ENCODE assay signal across 8 cellular contexts in genomic region chr10:27153855-27154198, GRCh38. TPM values are rescaled to one million over a fixed set of nuclear protein-coding genes. Genes with fewer than 3 reads are reported as not detected.
A peak's percentile ranks its signal among the peaks of the same experiment; 100 is the strongest.
DNase-seq lines count a peak whose midpoint lies in the region; ATAC-seq and TF ChIP-seq lines count a peak whose summit lies in the region.

No MANE protein-coding gene starts in this region.

- no peak for DNase-seq in activated T-cell treated with anti-CD3 and anti-CD28 coated beads, Interleukin-2, amount 50 U/mL, for 72 hours
- no peak for DNase-seq in activated T-cell treated with anti-CD3 and anti-CD28 coated beads for 4 hours
- peak; percentile 26 for DNase-seq in RPMI7951 (ENCODE audit: low read depth)
- no peak for DNase-seq in endodermal cell
- DNase-seq in myocyte (ENCODE audit: low read depth): peak; percentile 31
- DNase-seq in aorta: no peak
- no peak for DNase-seq in ecto neural progenitor cell (ENCODE audit: low spot score)

- H3K9me3 Mint-ChIP-seq in activated T-cell treated with anti-CD3 and anti-CD28 coated beads, Interleukin-2, amount 50 U/mL, for 72 hours: no peaks in the 10 kb centered on the region
- H3K9me3 Mint-ChIP-seq in endodermal cell: no peaks in the 10 kb centered on the region

- peak overlapping the region; percentile 95 to 98 for H3K4me3 Mint-ChIP-seq in activated T-cell treated with anti-CD3 and anti-CD28 coated beads, Interleukin-2, amount 50 U/mL, for 72 hours
- H3K4me3 Mint-ChIP-seq in endodermal cell: peak overlapping the region; percentile 100

- H3K27me3 ChIP-seq in endodermal cell (ENCODE audit: control insufficient read depth, insufficient read depth, low read length, poor library complexity, severe bottlenecking) (no peaks in the 10 kb centered on the region), aorta (ENCODE audit: control insufficient read depth in 1 of 2, insufficient read depth in 2 of 2, low read length in 1 of 2) (no peaks in the 10 kb centered on the region)

- H3K9ac ChIP-seq in endodermal cell (ENCODE audit: extremely low read depth, low read length, poor library complexity, severe bottlenecking): peak overlapping the region; percentile 97

- H3K4me3 ChIP-seq in endodermal cell (ENCODE audit: low read length): peak overlapping the region; percentile 98
- peak overlapping the region; percentile 87 to 95 for H3K4me3 ChIP-seq in aorta (ENCODE audit: low read length in 2 of 2)

- no peak for TF ChIP-seq CTCF in endodermal cell (conservative IDR thresholded peaks at IDR 0.05)

- 0% methylated on average over 14 to 19 of the region's 19 CpGs for WGBS in endodermal cell (ENCODE audit: insufficient coverage in 1 of 2, insufficient read length in 1 of 2), 2 experiments
- 0% methylated on average over 19 of the region's 19 CpGs for WGBS in aorta, 2 donors

- H3K27me3 Mint-ChIP-seq in activated T-cell treated with anti-CD3 and anti-CD28 coated beads, Interleukin-2, amount 50 U/mL, for 72 hours (ENCODE audit: low read depth): no peaks in the 10 kb centered on the region
- no peaks in the 10 kb centered on the region for H3K27me3 Mint-ChIP-seq in endodermal cell (ENCODE audit: insufficient read depth)

- H3K4me1 ChIP-seq in endodermal cell (ENCODE audit: control insufficient read depth, insufficient read depth, low read length) (no peaks in the 10 kb centered on the region), aorta (ENCODE audit: control insufficient read depth in 1 of 2, insufficient read depth in 2 of 2, low read length in 2 of 2) (peaks cover 0 to 6% of the 10 kb centered on the region in 2 donors)

- intact Hi-C loops in aorta (cut with DNase I): loop anchor here in 1 of 2 donors (1.0 kb wide), 1 partner anchor 88 kb away; no protein-coding TSS in a partner anchor

- H3K36me3 ChIP-seq in endodermal cell (ENCODE audit: control insufficient read depth, insufficient read depth, low read length): peaks cover 25% of the 10 kb centered on the region
- peaks cover 0 to 1% of the 10 kb centered on the region in 2 donors for H3K36me3 ChIP-seq in aorta (ENCODE audit: control insufficient read depth in 1 of 2, insufficient read depth in 2 of 2, low read length in 1 of 2)

- H3K36me3 Mint-ChIP-seq in activated T-cell treated with anti-CD3 and anti-CD28 coated beads, Interleukin-2, amount 50 U/mL, for 72 hours (ENCODE audit: insufficient read depth in 2 of 2): peaks cover 27 to 49% of the 10 kb centered on the region in 2 donors
- H3K36me3 Mint-ChIP-seq in endodermal cell (ENCODE audit: low read depth): peaks cover 35% of the 10 kb centered on the region

- peak overlapping the region; percentile 96 for H3K27ac ChIP-seq in endodermal cell (ENCODE audit: low read depth, low read length)
- peak overlapping the region; percentile 48 to 59 for H3K27ac ChIP-seq in aorta (ENCODE audit: low read depth in 1 of 2, low read length in 2 of 2)

- peak overlapping the region; percentile 100 for H3K27ac Mint-ChIP-seq in activated T-cell treated with anti-CD3 and anti-CD28 coated beads, Interleukin-2, amount 50 U/mL, for 72 hours
- H3K27ac Mint-ChIP-seq in endodermal cell: peak overlapping the region; percentile 100

- peak; percentile 5 to 15 for ATAC-seq in activated T-cell treated with anti-CD3 and anti-CD28 coated beads, Interleukin-2, amount 50 U/mL, for 72 hours (replicated peaks in 1 of 2)
- peak; percentile 2 for ATAC-seq in HG02763 (IDR thresholded peaks at IDR 0.05; ENCODE audit: unreplicated experiment)
- no peak for ATAC-seq in aorta (ENCODE audit: low FRiP score)

- H3K9me3 ChIP-seq in endodermal cell (ENCODE audit: control insufficient read depth, low read length) (no peaks in the 10 kb centered on the region), aorta (ENCODE audit: control insufficient read depth, low read length) (no peaks in the 10 kb centered on the region)

- H3K4me1 Mint-ChIP-seq in activated T-cell treated with anti-CD3 and anti-CD28 coated beads, Interleukin-2, amount 50 U/mL, for 72 hours (ENCODE audit: low read depth): peaks cover 57% of the 10 kb centered on the region
- H3K4me1 Mint-ChIP-seq in endodermal cell: peaks cover 19% of the 10 kb centered on the region

RNA-seq across cellular contexts. Expression of gene YME1L1, which starts 0.4 kb away (rescaled TPM):
- total RNA-seq in activated T-cell treated with anti-CD3 and anti-CD28 coated beads, Interleukin-2, amount 50 U/mL, for 72 hours: 100 to 1,000 TPM; 129 to 143 TPM
- total RNA-seq in RPMI7951 (2014; rRNA removed; shearing (Covaris generic)): 162 and 165 TPM in 2 replicates
- total RNA-seq in endodermal cell (100 to 1,000 TPM; 109 to 110 TPM), myocyte (143 and 147 TPM in 2 replicates), aorta (10 to 100 TPM; 75.1 to 75.8 TPM)
- polyA plus RNA-seq in endodermal cell (2013, experiment 1 of 2): 109 TPM
- 105 TPM for polyA plus RNA-seq in endodermal cell (2013, experiment 2 of 2)
- 64.9 TPM for polyA plus RNA-seq in myocyte (2012)
- polyA plus RNA-seq in aorta: 10 to 100 TPM; 41.5 to 46.1 TPM

RNA-seq across cellular contexts. Expression of gene MASTL, which starts 1.3 kb away (rescaled TPM):
- total RNA-seq in activated T-cell treated with anti-CD3 and anti-CD28 coated beads, Interleukin-2, amount 50 U/mL, for 72 hours: 10 to 100 TPM; 32.6 to 36.0 TPM
- total RNA-seq in RPMI7951 (2014; rRNA removed; shearing (Covaris generic)): 35.1 and 36.5 TPM in 2 replicates
- total RNA-seq in endodermal cell (10 to 100 TPM; 30.3 to 50.2 TPM), myocyte (3.8 and 4.1 TPM in 2 replicates), aorta (1 to 10 TPM; 5.3 to 7.7 TPM)
- 35.4 TPM for polyA plus RNA-seq in endodermal cell (2013, experiment 1 of 2)
- 35.0 TPM for polyA plus RNA-seq in endodermal cell (2013, experiment 2 of 2)
- 3.2 TPM for polyA plus RNA-seq in myocyte (2012)
- 1 to 10 TPM; 2.4 to 5.2 TPM for polyA plus RNA-seq in aorta

RNA-seq across cellular contexts. Expression of gene ANKRD26, which starts 53.5 kb away (rescaled TPM):
- 10 to 100 TPM in 1 of 2 donors, 1 to 10 TPM in 1; 8.2 to 10.6 TPM for total RNA-seq in activated T-cell treated with anti-CD3 and anti-CD28 coated beads, Interleukin-2, amount 50 U/mL, for 72 hours
- total RNA-seq in RPMI7951 (2014; rRNA removed; shearing (Covaris generic)): 10.5 and 13.6 TPM in 2 replicates
- total RNA-seq in endodermal cell (10 to 100 TPM; 15.8 to 18.9 TPM), myocyte (9.6 and 9.7 TPM in 2 replicates), aorta (10 to 100 TPM in 1 of 2 donors, 1 to 10 TPM in 1; 5.8 to 15.8 TPM)
- polyA plus RNA-seq in endodermal cell (2013, experiment 1 of 2): 10.7 TPM
- polyA plus RNA-seq in endodermal cell (2013, experiment 2 of 2): 12.9 TPM
- 2.1 TPM for polyA plus RNA-seq in myocyte (2012)
- polyA plus RNA-seq in aorta: 1 to 10 TPM; 2.6 TPM

Comparison
In these comparisons a context has a peak if more than half of its experiments do, and no peak if none do; other contexts are left out.
1. DNase-seq: peak in RPMI7951 (single experiment) and myocyte (single experiment); none in activated T-cell treated with anti-CD3 and anti-CD28 coated beads, Interleukin-2, amount 50 U/mL, for 72 hours (0 of 2), activated T-cell treated with anti-CD3 and anti-CD28 coated beads for 4 hours (single experiment), endodermal cell (single experiment), aorta (0 of 2) and ecto neural progenitor cell (single experiment).